20 cellular contexts compared by ENCODE assay signal in genomic region chr15:85463976-85464375, GRCh38.
DNase-seq lines count a peak whose midpoint lies in the region; ATAC-seq lines count a peak whose summit lies in the region.
"Had no signal": no experiment of that assay in that cellular context is flagged by ENCODE, and none has a peak within 500 bp of the region (broad histone marks: within the 10 kb centered on the region; RNA-seq: fewer than 3 reads in every experiment).

No MANE protein-coding gene starts in this region.

- H3K18ac ChIP-seq in mesenchymal stem cell (ENCODE audit: low read depth in 1 of 2, low read length in 2 of 2): no peak overlapping the region

- no peak overlapping the region for H2AK5ac ChIP-seq in mesenchymal stem cell (ENCODE audit: low read length, severe bottlenecking)

- ATAC-seq in activated naive CD8-positive, alpha-beta T cell treated with anti-CD3 and anti-CD28 coated beads, Interleukin-2, amount 50 U/mL, for 24 hours: no peak
- ATAC-seq in HG03432 (IDR thresholded peaks at IDR 0.05; ENCODE audit: unreplicated experiment): no peak
- ATAC-seq: A549 had no signal

- no peaks in the 10 kb centered on the region for H3K4me1 ChIP-seq in mesenchymal stem cell (ENCODE audit: control insufficient read depth, insufficient read depth, low read depth, low read length)

- H3K4me3 ChIP-seq in mesenchymal stem cell (ENCODE audit: insufficient read depth in 1 of 2, low read depth in 1 of 2, low read length in 2 of 2): no peak overlapping the region
- H3K4me3 ChIP-seq in MG63: no peak overlapping the region
- H3K4me3 ChIP-seq: A549, ovary, SK-N-MC had no signal

- no peaks in the 10 kb centered on the region for H3K27me3 ChIP-seq in mesenchymal stem cell (ENCODE audit: control insufficient read depth in 1 of 2, insufficient read depth in 1 of 2, low read length in 2 of 2)
- no peaks in the 10 kb centered on the region for H3K27me3 ChIP-seq in MG63
- H3K27me3 ChIP-seq: ovary had no signal

- H3K14ac ChIP-seq in mesenchymal stem cell (ENCODE audit: low read length in 2 of 2): peak overlapping the region in 1 of 2 experiments; percentile 44

- no peak overlapping the region for H3K4me2 ChIP-seq in mesenchymal stem cell (ENCODE audit: low read length, poor library complexity, severe bottlenecking)
- H3K4me2 ChIP-seq: A549 had no signal

- H3K27ac Mint-ChIP-seq in activated naive CD4-positive, alpha-beta T cell treated with anti-CD3 and anti-CD28 coated beads, Interleukin-2, amount 50 U/mL, for 24 hours: peak overlapping the region; percentile 11
- no peak overlapping the region for H3K27ac Mint-ChIP-seq in activated naive CD4-positive, alpha-beta T cell treated with anti-CD3 and anti-CD28 coated beads, Interleukin-2, amount 10 ng/mL, durations not matched to agents 7 days and 5 days
- peak overlapping the region; percentile 14 for H3K27ac Mint-ChIP-seq in activated naive CD8-positive, alpha-beta T cell treated with anti-CD3 and anti-CD28 coated beads, Interleukin-2, amount 50 U/mL, for 24 hours
- H3K27ac Mint-ChIP-seq: activated naive CD4-positive, alpha-beta T cell treated with anti-CD3 and anti-CD28 coated beads for 36 hours had no signal

- H4K91ac ChIP-seq in mesenchymal stem cell (ENCODE audit: low read length): no peak overlapping the region

- H3K4ac ChIP-seq in mesenchymal stem cell (ENCODE audit: low read depth in 1 of 2, low read length in 2 of 2): no peak overlapping the region

- no peak overlapping the region for H3K4me3 Mint-ChIP-seq in activated naive CD4-positive, alpha-beta T cell treated with anti-CD3 and anti-CD28 coated beads, Interleukin-2, amount 50 U/mL, for 24 hours
- no peak overlapping the region for H3K4me3 Mint-ChIP-seq in activated naive CD4-positive, alpha-beta T cell treated with anti-CD3 and anti-CD28 coated beads, Interleukin-2, amount 10 ng/mL, durations not matched to agents 7 days and 5 days
- H3K4me3 Mint-ChIP-seq in activated naive CD8-positive, alpha-beta T cell treated with anti-CD3 and anti-CD28 coated beads, Interleukin-2, amount 50 U/mL, for 24 hours: no peak overlapping the region
- H3K4me3 Mint-ChIP-seq: activated naive CD4-positive, alpha-beta T cell treated with anti-CD3 and anti-CD28 coated beads for 36 hours had no signal

- CTCF ChIA-PET in activated naive CD4-positive, alpha-beta T cell treated with anti-CD3 and anti-CD28 coated beads, Interleukin-2, amount 10 ng/mL, durations not matched to agents 7 days and 5 days (lab: Charles Lee): no interaction called here

- WGBS in mesenchymal stem cell: 90% methylated on average over 6 of the region's 6 CpGs

- H3K36me3 ChIP-seq in mesenchymal stem cell (ENCODE audit: control insufficient read depth in 1 of 2, insufficient read depth in 2 of 2, low read depth in 1 of 2, low read length in 2 of 2): no peaks in the 10 kb centered on the region
- no peaks in the 10 kb centered on the region for H3K36me3 ChIP-seq in MG63
- H3K36me3 ChIP-seq: ovary had no signal

- H2BK15ac ChIP-seq in mesenchymal stem cell (ENCODE audit: low read depth, poor library complexity, severe bottlenecking): no peak overlapping the region

- no peak overlapping the region for H2AFZ ChIP-seq in mesenchymal stem cell (ENCODE audit: low read depth, low read length)

- H3K23ac ChIP-seq in mesenchymal stem cell (ENCODE audit: low read length in 2 of 2): no peak overlapping the region

- peaks cover 12% of the 10 kb centered on the region for H3K79me1 ChIP-seq in mesenchymal stem cell (replicated peaks; ENCODE audit: low read length, poor library complexity, severe bottlenecking)

- no peaks in the 10 kb centered on the region for H3K9me3 Mint-ChIP-seq in activated naive CD4-positive, alpha-beta T cell treated with anti-CD3 and anti-CD28 coated beads, Interleukin-2, amount 50 U/mL, for 24 hours
- H3K9me3 Mint-ChIP-seq in activated naive CD4-positive, alpha-beta T cell treated with anti-CD3 and anti-CD28 coated beads, Interleukin-2, amount 10 ng/mL, durations not matched to agents 7 days and 5 days: peaks cover 1% of the 10 kb centered on the region
- H3K9me3 Mint-ChIP-seq in activated naive CD8-positive, alpha-beta T cell treated with anti-CD3 and anti-CD28 coated beads, Interleukin-2, amount 50 U/mL, for 24 hours: no peaks in the 10 kb centered on the region

- H3K9me3 ChIP-seq in mesenchymal stem cell (ENCODE audit: control insufficient read depth, low read length) (no peaks in the 10 kb centered on the region), MG63 (no peaks in the 10 kb centered on the region)
- H3K9me3 ChIP-seq: A549, ovary had no signal

- no peak overlapping the region for H2BK5ac ChIP-seq in mesenchymal stem cell (ENCODE audit: low read depth, low read length, poor library complexity, severe bottlenecking)

- H2BK12ac ChIP-seq in mesenchymal stem cell (ENCODE audit: low read length in 2 of 2): no peak overlapping the region

- H2BK120ac ChIP-seq in mesenchymal stem cell (ENCODE audit: low read depth, low read length): no peak overlapping the region

- H3K36me3 Mint-ChIP-seq in activated naive CD4-positive, alpha-beta T cell treated with anti-CD3 and anti-CD28 coated beads, Interleukin-2, amount 50 U/mL, for 24 hours: peaks cover 6% of the 10 kb centered on the region
- H3K36me3 Mint-ChIP-seq in activated naive CD4-positive, alpha-beta T cell treated with anti-CD3 and anti-CD28 coated beads, Interleukin-2, amount 10 ng/mL, durations not matched to agents 7 days and 5 days: peaks cover 7% of the 10 kb centered on the region
- peaks cover 9% of the 10 kb centered on the region for H3K36me3 Mint-ChIP-seq in activated naive CD8-positive, alpha-beta T cell treated with anti-CD3 and anti-CD28 coated beads, Interleukin-2, amount 50 U/mL, for 24 hours (ENCODE audit: low read depth)

- no peak overlapping the region for H3K9ac ChIP-seq in mesenchymal stem cell (ENCODE audit: low read length)

- peaks cover 63% of the 10 kb centered on the region for H3K4me1 Mint-ChIP-seq in activated naive CD4-positive, alpha-beta T cell treated with anti-CD3 and anti-CD28 coated beads, Interleukin-2, amount 50 U/mL, for 24 hours
- H3K4me1 Mint-ChIP-seq in activated naive CD4-positive, alpha-beta T cell treated with anti-CD3 and anti-CD28 coated beads, Interleukin-2, amount 10 ng/mL, durations not matched to agents 7 days and 5 days: peaks cover 34% of the 10 kb centered on the region
- peaks cover 61% of the 10 kb centered on the region for H3K4me1 Mint-ChIP-seq in activated naive CD8-positive, alpha-beta T cell treated with anti-CD3 and anti-CD28 coated beads, Interleukin-2, amount 50 U/mL, for 24 hours

- H4K8ac ChIP-seq in mesenchymal stem cell (ENCODE audit: low read length): peak overlapping the region; percentile 55

- no peak for DNase-seq in activated naive CD4-positive, alpha-beta T cell treated with anti-CD3 and anti-CD28 coated beads, Interleukin-2, amount 10 ng/mL, durations not matched to agents 7 days and 5 days
- DNase-seq in activated naive CD8-positive, alpha-beta T cell treated with anti-CD3 and anti-CD28 coated beads, Interleukin-2, amount 50 U/mL, for 24 hours: no peak
- no peak for DNase-seq in mesenchymal stem cell
- DNase-seq in MG63: no peak
- DNase-seq in NCI-H1694 treated with DMSO at 0.1 percent for 48 hours (lab: John Stamatoyannopoulos, UW): no peak
- no peak for DNase-seq in NCI-H524 treated with DMSO at 0.1 percent for 48 hours (lab: John Stamatoyannopoulos, UW)
- DNase-seq: activated naive CD4-positive, alpha-beta T cell treated with anti-CD3 and anti-CD28 coated beads for 36 hours; caudate nucleus; foreskin fibroblast; KG1; mammary epithelial cell; NCI-H146; NCI-H446 treated with DMSO at 0.1 percent for 48 hours; ovary; small intestine; substantia nigra had no signal

- no peaks in the 10 kb centered on the region for H3K27me3 Mint-ChIP-seq in activated naive CD4-positive, alpha-beta T cell treated with anti-CD3 and anti-CD28 coated beads, Interleukin-2, amount 50 U/mL, for 24 hours
- H3K27me3 Mint-ChIP-seq in activated naive CD4-positive, alpha-beta T cell treated with anti-CD3 and anti-CD28 coated beads, Interleukin-2, amount 10 ng/mL, durations not matched to agents 7 days and 5 days: no peaks in the 10 kb centered on the region
- H3K27me3 Mint-ChIP-seq in activated naive CD8-positive, alpha-beta T cell treated with anti-CD3 and anti-CD28 coated beads, Interleukin-2, amount 50 U/mL, for 24 hours: no peaks in the 10 kb centered on the region

- H3K27ac ChIP-seq in mesenchymal stem cell (ENCODE audit: low read length, poor library complexity, severe bottlenecking): no peak overlapping the region
- H3K27ac ChIP-seq: A549, ovary, SK-N-MC had no signal
